In the genomic region with DNA sequence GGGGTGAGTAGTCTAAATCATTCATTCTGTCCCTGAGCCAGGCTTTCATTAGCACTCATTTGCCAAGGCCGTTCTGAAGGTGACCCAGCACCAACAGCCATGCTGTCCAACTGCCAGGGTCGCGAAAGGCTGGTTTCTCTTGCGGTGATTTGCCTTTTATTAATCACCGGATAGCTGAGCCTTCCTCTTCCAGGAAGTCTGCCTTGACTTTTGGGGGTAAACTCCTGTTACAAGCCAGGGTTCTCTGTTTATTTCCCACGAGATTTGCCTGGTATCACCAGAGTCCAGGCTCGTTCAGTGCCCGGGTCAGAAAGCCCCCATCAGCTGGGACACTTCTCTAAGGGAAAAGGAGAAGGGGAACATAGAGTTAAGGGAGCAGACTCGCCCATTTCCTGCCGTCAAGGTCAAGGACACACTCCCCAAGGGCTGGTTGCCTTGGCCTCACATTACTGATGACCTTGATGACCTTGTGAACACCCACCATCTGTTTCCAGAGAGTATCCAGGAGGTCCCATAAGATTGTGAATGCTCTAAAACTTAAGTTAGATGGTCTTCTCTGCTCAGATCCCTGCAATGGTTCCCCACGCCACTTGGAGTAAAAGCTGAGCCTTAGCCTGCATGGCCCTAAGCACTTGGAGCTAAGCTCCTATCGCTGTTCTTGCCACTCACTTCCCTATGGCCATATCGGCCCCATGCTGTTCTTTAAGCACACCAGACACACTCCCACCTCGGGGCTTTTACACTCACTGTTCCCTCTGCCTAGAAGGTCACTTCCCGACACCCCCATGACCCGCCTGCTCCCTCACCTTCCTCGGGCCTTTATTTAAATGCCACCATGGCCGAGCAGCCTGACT, we compare ENCODE assay signal across 1 cellular context.
TF ChIP-seq lines count a peak whose summit lies in the region.

No MANE protein-coding gene starts in this region.

TF ChIP-seq in GM12878, 131 proteins besides CTCF, POLR2A, EP300 and RAD21:
- TF ChIP-seq, protein P1, sequence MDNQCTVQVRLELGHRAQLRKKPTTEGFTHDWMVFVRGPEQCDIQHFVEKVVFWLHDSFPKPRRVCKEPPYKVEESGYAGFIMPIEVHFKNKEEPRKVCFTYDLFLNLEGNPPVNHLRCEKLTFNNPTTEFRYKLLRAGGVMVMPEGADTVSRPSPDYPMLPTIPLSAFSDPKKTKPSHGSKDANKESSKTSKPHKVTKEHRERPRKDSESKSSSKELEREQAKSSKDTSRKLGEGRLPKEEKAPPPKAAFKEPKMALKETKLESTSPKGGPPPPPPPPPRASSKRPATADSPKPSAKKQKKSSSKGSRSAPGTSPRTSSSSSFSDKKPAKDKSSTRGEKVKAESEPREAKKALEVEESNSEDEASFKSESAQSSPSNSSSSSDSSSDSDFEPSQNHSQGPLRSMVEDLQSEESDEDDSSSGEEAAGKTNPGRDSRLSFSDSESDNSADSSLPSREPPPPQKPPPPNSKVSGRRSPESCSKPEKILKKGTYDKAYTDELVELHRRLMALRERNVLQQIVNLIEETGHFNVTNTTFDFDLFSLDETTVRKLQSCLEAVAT (IDR thresholded peaks at IDR 0.05) = no peak
- TF ChIP-seq, protein P2, sequence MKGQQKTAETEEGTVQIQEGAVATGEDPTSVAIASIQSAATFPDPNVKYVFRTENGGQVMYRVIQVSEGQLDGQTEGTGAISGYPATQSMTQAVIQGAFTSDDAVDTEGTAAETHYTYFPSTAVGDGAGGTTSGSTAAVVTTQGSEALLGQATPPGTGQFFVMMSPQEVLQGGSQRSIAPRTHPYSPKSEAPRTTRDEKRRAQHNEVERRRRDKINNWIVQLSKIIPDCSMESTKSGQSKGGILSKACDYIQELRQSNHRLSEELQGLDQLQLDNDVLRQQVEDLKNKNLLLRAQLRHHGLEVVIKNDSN (IDR thresholded peaks at IDR 0.05; ENCODE audit: borderline replicate concordance, extremely low read length, insufficient read depth, low read depth, low read length) = no peak
- TF ChIP-seq NR2F1 (conservative IDR thresholded peaks at IDR 0.05) (peak; percentile 60; the same call in 1 of the 2 replicates), NBN (IDR thresholded peaks at IDR 0.05) (no peak), GATAD2B (conservative IDR thresholded peaks at IDR 0.05; ENCODE audit: low read depth) (no peak), FOS (IDR thresholded peaks at IDR 0.05; ENCODE audit: borderline replicate concordance, extremely low read depth, insufficient read length) (no peak), YY1 (IDR thresholded peaks at IDR 0.05; ENCODE audit: low read depth, low read length) (no peak)
- TF ChIP-seq, protein P3, sequence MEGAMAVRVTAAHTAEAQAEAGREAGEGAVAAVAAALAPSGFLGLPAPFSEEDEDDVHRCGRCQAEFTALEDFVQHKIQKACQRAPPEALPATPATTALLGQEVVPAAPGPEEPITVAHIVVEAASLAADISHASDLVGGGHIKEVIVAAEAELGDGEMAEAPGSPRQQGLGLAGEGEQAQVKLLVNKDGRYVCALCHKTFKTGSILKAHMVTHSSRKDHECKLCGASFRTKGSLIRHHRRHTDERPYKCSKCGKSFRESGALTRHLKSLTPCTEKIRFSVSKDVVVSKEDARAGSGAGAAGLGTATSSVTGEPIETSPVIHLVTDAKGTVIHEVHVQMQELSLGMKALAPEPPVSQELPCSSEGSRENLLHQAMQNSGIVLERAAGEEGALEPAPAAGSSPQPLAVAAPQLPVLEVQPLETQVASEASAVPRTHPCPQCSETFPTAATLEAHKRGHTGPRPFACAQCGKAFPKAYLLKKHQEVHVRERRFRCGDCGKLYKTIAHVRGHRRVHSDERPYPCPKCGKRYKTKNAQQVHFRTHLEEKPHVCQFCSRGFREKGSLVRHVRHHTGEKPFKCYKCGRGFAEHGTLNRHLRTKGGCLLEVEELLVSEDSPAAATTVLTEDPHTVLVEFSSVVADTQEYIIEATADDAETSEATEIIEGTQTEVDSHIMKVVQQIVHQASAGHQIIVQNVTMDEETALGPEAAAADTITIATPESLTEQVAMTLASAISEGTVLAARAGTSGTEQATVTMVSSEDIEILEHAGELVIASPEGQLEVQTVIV (IDR thresholded peaks at IDR 0.05; ENCODE audit: borderline replicate concordance, partially characterized antibody) = no peak
